Comparison of ENCODE assay signal across 8 cellular contexts in genomic region chr6:105452924-105453756, GRCh38. TPM values are rescaled to one million over a fixed set of nuclear protein-coding genes. Genes with fewer than 3 reads are reported as not detected.
DNase-seq lines count a peak whose midpoint lies in the region; ATAC-seq and TF ChIP-seq lines count a peak whose summit lies in the region.

No MANE protein-coding gene starts in this region.

- no peak for TF ChIP-seq CTCF in testis (IDR thresholded peaks at IDR 0.05)

- no peak overlapping the region for H3K4me3 ChIP-seq in testis

- H3K4me3 Mint-ChIP-seq in naive B cell: peak overlapping the region in 7 of 8 donors; percentile 4 to 72 (median 54)

- no peaks in the 10 kb centered on the region for H3K9me3 ChIP-seq in testis

- H3K27me3 ChIP-seq in testis: no peaks in the 10 kb centered on the region

- 61 to 65% methylated on average over 8 of the region's 8 CpGs for WGBS in testis, 2 donors

- no peaks in the 10 kb centered on the region for H3K36me3 Mint-ChIP-seq in naive B cell

- TF ChIP-seq POLR2A in testis (IDR thresholded peaks at IDR 0.05): no peak

- H3K27ac ChIP-seq in testis: no peak overlapping the region

- H3K27me3 Mint-ChIP-seq in naive B cell: peaks cover 8 to 15% (median 11%) of the 10 kb centered on the region in 3 donors

- peaks cover 8 to 17% (median 16%) of the 10 kb centered on the region in 3 donors for H3K4me1 Mint-ChIP-seq in naive B cell

- peak overlapping the region; percentile 72 to 95 (median 82) for H3K27ac Mint-ChIP-seq in naive B cell

- H3K36me3 ChIP-seq in testis (ENCODE audit: low read depth, missing control alignments): no peaks in the 10 kb centered on the region

- no peaks in the 10 kb centered on the region for H3K4me1 ChIP-seq in testis

- H3K9me3 Mint-ChIP-seq in naive B cell: peaks cover 0 to under 1% (median 0%) of the 10 kb centered on the region in 7 donors

- peak; percentile 22 to 26 for DNase-seq in activated CD8-positive, alpha-beta memory T cell treated with anti-CD3 and anti-CD28 coated beads for 1 hour (ENCODE audit: extremely low read depth in 1 of 2, low read depth in 1 of 2)
- DNase-seq in naive B cell: peak; percentile 71
- DNase-seq in mesenteric fat pad (ENCODE audit: low spot score): no peak
- no peak for DNase-seq in testis
- DNase-seq in NCI-H2171 (lab: John Stamatoyannopoulos, UW): no peak

- intact Hi-C loops in testis (cut with DNase I; ENCODE audit: low total_unique reads): no loop called here

- ATAC-seq in GM18858 (IDR thresholded peaks at IDR 0.05; ENCODE audit: unreplicated experiment) (peak; percentile 47), HG03095 (IDR thresholded peaks at IDR 0.05; ENCODE audit: unreplicated experiment) (peak; percentile 71), naive B cell (ENCODE audit: low read depth in 2 of 2) (peak; percentile 99 to 100), GM21367 (IDR thresholded peaks at IDR 0.05; ENCODE audit: unreplicated experiment) (no peak)

RNA-seq across cellular contexts. Expression of gene PREP, which starts 50.3 kb away (rescaled TPM):
- polyA plus RNA-seq in naive B cell (ENCODE audit: low read depth in 6 of 6): 10 to 100 TPM; 14.0 to 25.8 (median 22.8) TPM
- total RNA-seq in mesenteric fat pad: 35.8 TPM
- 10 to 100 TPM; 56.4 to 66.6 TPM for total RNA-seq in testis
- 53.7 TPM for polyA plus RNA-seq in testis (ENCODE audit: insufficient read depth, low read depth, low replicate concordance)

Comparison
In these comparisons a context has a peak if more than half of its experiments do, and no peak if none do; other contexts are left out.
1. DNase-seq: peak in activated CD8-positive, alpha-beta memory T cell treated with anti-CD3 and anti-CD28 coated beads for 1 hour (2 of 2) and naive B cell (single experiment); none in mesenteric fat pad (single experiment), testis (single experiment) and NCI-H2171 (single experiment).